In the genomic region with DNA sequence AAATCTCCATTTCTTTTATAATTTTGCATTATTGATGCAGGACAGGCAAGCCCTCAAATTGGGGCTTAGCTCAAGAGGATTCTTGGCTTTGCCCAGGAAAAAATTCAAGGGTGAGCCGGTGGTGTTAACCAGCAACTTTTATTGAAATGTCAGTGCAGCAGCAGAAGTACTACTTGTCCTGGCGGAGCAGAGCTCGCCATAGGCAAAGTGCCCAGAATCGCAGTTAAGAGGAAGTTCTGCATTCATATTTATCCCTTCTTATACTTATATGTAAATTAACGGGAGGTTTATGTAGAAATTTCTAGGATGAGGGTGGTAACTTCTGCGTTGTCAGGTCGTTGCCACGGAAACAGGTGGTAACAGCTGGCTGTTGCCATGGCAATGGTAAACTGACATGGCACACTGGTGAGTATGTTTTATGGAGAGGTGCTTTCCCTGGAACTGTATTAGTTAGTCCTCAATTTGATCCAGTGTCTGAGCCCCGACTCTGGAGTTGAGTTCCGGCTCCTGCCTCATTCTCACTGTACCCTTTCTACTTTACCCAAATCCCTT, we compare ENCODE assay signal across 12 cellular contexts.
DNase-seq lines count a peak whose midpoint lies in the region; FAIRE-seq and TF ChIP-seq lines count a peak whose summit lies in the region.
"Had no signal": no experiment of that assay in that cellular context is flagged by ENCODE, and none has a peak within 500 bp of the region (broad histone marks: within the 10 kb centered on the region; RNA-seq: fewer than 3 reads in every experiment).

No MANE protein-coding gene starts in this region.

- H3K4me1 Mint-ChIP-seq in nephron progenitor cell, result no peaks in the 10 kb centered on the region

- H3K27me3 ChIP-seq in Karpas-422 (ENCODE audit: low read length), result no peaks in the 10 kb centered on the region
- H3K27me3 ChIP-seq: cardiac muscle cell had no signal

- H3K4me3 ChIP-seq in fibroblast of pulmonary artery (replicated peaks; ENCODE audit: low read depth, low read length) (no peak overlapping the region), Karpas-422 (ENCODE audit: low read length) (no peak overlapping the region)
- H3K4me3 ChIP-seq: cardiac muscle cell had no signal

- H3K9me3 Mint-ChIP-seq in nephron progenitor cell, result no peaks in the 10 kb centered on the region

- no peak overlapping the region for H3K27ac ChIP-seq in RWPE1
- no peak overlapping the region for H3K27ac ChIP-seq in Karpas-422 (ENCODE audit: low read length)
- H3K27ac ChIP-seq: C4-2B, cardiac muscle cell had no signal

- POLR2A ChIA-PET in HEK293T (lab: Yijun Ruan, JAX), result no interaction called here
- POLR2A ChIA-PET in RWPE1 (lab: Yijun Ruan, JAX; ENCODE audit: low non-redundant PET), result no interaction called here

- no peaks in the 10 kb centered on the region for H3K4me1 ChIP-seq in Karpas-422 (ENCODE audit: low read length)

- no peaks in the 10 kb centered on the region for H3K9me2 ChIP-seq in Karpas-422 (replicated peaks; ENCODE audit: insufficient read depth, low read length)

- peaks cover 2% of the 10 kb centered on the region for H3K27me3 Mint-ChIP-seq in nephron progenitor cell (ENCODE audit: low read depth, poor library complexity)

- no peaks in the 10 kb centered on the region for H3K36me3 Mint-ChIP-seq in nephron progenitor cell (ENCODE audit: low read depth)

- H3K27ac Mint-ChIP-seq in nephron progenitor cell, result no peak overlapping the region
- H3K27ac Mint-ChIP-seq: activated T-helper 2 cell treated with anti-CD3 and anti-CD28 coated beads, Interferon-gamma antibody, Interleukin-2, Interleukin-4, amounts not matched to agents 10 μg/mL and 5 μg/mL and 100 μg/mL, durations not matched to agents 14 hours and 24 hours and 36 hours had no signal

- no peaks in the 10 kb centered on the region for H3K9me3 ChIP-seq in Karpas-422 (ENCODE audit: low read length)

- no peak overlapping the region for H3K9ac ChIP-seq in Karpas-422 (ENCODE audit: low read length)

- DNase-seq in HEK293T (ENCODE audit: extremely low spot score), result no peak
- peak; percentile 0 for DNase-seq in RWPE1 (ENCODE audit: low spot score)
- DNase-seq in fibroblast of pulmonary artery (ENCODE audit: low read depth), result peak; percentile 38
- peak; percentile 45 for DNase-seq in nephron progenitor cell
- DNase-seq in Karpas-422, result no peak
- no peak for DNase-seq in activated naive CD4-positive, alpha-beta T cell (lab: John Stamatoyannopoulos, UW)
- no peak for DNase-seq in H54 (ENCODE audit: insufficient read length, low spot score)
- DNase-seq in effector CD8-positive, alpha-beta T cell (lab: John Stamatoyannopoulos, UW), result no peak
- DNase-seq: NCI-H2029 treated with DMSO at 0.1 percent for 48 hours had no signal

- no peaks in the 10 kb centered on the region for H3K36me3 ChIP-seq in Karpas-422 (ENCODE audit: insufficient read depth, low read length)
- H3K36me3 ChIP-seq: cardiac muscle cell had no signal

- TF ChIP-seq CTCF in RWPE1 (conservative IDR thresholded peaks at IDR 0.05; ENCODE audit: low read depth), result no peak
- TF ChIP-seq CTCF in fibroblast of pulmonary artery (IDR thresholded peaks at IDR 0.05; ENCODE audit: low read length, missing control alignments), result no peak
- no peak for TF ChIP-seq CTCF in nephron progenitor cell (IDR thresholded peaks at IDR 0.05)

- no peak overlapping the region for H3K4me2 ChIP-seq in Karpas-422 (ENCODE audit: low read depth, low read length, poor library complexity, severe bottlenecking)

- CTCF ChIA-PET in HEK293T (lab: Yijun Ruan, JAX), result interaction anchor here (1.1 kb wide), 1 partner anchor 27 kb away, joined by 3 read pairs; no protein-coding TSS in a partner anchor
- CTCF ChIA-PET in RWPE1 (lab: Yijun Ruan, JAX), result no interaction called here

- no peak overlapping the region for H3K4me3 Mint-ChIP-seq in nephron progenitor cell

- H2AFZ ChIP-seq in Karpas-422 (ENCODE audit: low read length), result no peak overlapping the region

- H4K20me1 ChIP-seq in Karpas-422 (ENCODE audit: insufficient read depth, low read depth, low read length), result no peaks in the 10 kb centered on the region

- FAIRE-seq in H54 (lab: Jason Lieb, UNC), result no peak

- H3K79me2 ChIP-seq in Karpas-422 (ENCODE audit: low read length), result no peaks in the 10 kb centered on the region

- no peak for TF ChIP-seq POLR2A in H54 (IDR thresholded peaks at IDR 0.05; ENCODE audit: low read depth, low read length)

TF ChIP-seq in HEK293T, 16 proteins besides CTCF, POLR2A, EP300 and RAD21:
- TF ChIP-seq, protein P1, sequence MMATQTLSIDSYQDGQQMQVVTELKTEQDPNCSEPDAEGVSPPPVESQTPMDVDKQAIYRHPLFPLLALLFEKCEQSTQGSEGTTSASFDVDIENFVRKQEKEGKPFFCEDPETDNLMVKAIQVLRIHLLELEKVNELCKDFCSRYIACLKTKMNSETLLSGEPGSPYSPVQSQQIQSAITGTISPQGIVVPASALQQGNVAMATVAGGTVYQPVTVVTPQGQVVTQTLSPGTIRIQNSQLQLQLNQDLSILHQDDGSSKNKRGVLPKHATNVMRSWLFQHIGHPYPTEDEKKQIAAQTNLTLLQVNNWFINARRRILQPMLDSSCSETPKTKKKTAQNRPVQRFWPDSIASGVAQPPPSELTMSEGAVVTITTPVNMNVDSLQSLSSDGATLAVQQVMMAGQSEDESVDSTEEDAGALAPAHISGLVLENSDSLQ (IDR thresholded peaks at IDR 0.05), result peak; percentile 59
- no peak for TF ChIP-seq FOXK2 (IDR thresholded peaks at IDR 0.05)

Comparison
In these comparisons a context has a peak if more than half of its experiments do, and no peak if none do; other contexts are left out.
1. DNase-seq: peak in RWPE1 (single experiment), fibroblast of pulmonary artery (single experiment) and nephron progenitor cell (single experiment); none in HEK293T (single experiment), Karpas-422 (single experiment), activated naive CD4-positive, alpha-beta T cell (0 of 4), H54 (single experiment) and effector CD8-positive, alpha-beta T cell (single experiment).